In the genomic region with DNA sequence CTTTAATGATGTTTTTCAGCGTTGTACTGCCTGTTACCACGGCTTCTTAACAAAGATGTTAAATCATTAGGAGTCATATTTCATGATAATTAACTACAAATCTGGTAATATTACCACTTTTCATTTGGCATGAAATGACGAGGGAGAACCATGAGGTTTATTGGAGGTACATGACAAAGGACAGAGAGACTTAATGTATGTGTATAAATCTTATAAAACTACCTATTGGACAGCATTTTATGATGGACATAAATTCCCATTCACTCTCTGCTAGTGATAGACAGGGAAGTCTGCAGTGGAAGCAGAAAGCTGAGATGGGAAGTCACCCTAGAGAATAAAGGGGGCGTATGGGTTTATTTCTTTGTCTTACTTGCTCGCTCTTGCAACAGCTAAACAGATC, we compare ENCODE assay signal across 31 cellular contexts.
"Had no signal": no experiment of that assay in that cellular context is flagged by ENCODE, and none has a peak within 500 bp of the region (broad histone marks: within the 10 kb centered on the region; RNA-seq: fewer than 3 reads in every experiment).

No MANE protein-coding gene starts in this region.

- H2AFZ ChIP-seq: hepatocyte had no signal

- H3K4me1 Mint-ChIP-seq: activated CD4-positive, alpha-beta T cell treated with anti-CD3 and anti-CD28 coated beads, Interleukin-2, amount 10 ng/mL, durations not matched to agents 24 days and 14 days; activated CD8-positive, alpha-beta memory T cell treated with anti-CD3 and anti-CD28 coated beads, Interleukin-2, amount 10 ng/mL, durations not matched to agents 7 days and 5 days; activated naive CD4-positive, alpha-beta T cell treated with anti-CD3 and anti-CD28 coated beads, Interleukin-2, amount 50 U/mL, for 24 hours; activated naive CD8-positive, alpha-beta T cell treated with anti-CD3 and anti-CD28 coated beads for 36 hours; activated naive CD8-positive, alpha-beta T cell treated with anti-CD3 and anti-CD28 coated beads, Interleukin-2, amount 50 U/mL, for 24 hours had no signal

- H3K9me3 Mint-ChIP-seq: activated CD4-positive, alpha-beta T cell treated with anti-CD3 and anti-CD28 coated beads, Interleukin-2, amount 10 ng/mL, durations not matched to agents 24 days and 14 days had no signal

- H3K4me3 ChIP-seq: adrenal gland, body of pancreas, esophagus muscularis mucosa, gastroesophageal sphincter, heart right ventricle, hepatocyte had no signal

- H3K27ac ChIP-seq: adrenal gland, body of pancreas, esophagus muscularis mucosa, foreskin keratinocyte, gastroesophageal sphincter, heart right ventricle, hepatocyte, WERI-Rb-1 had no signal

- H3K9me3 ChIP-seq: adrenal gland, body of pancreas, gastroesophageal sphincter had no signal

- H3K27me3 ChIP-seq: adrenal gland, body of pancreas, esophagus muscularis mucosa, foreskin keratinocyte, gastroesophageal sphincter, heart right ventricle, hepatocyte had no signal

- DNase-seq: activated B cell treated with CpG ODN at 0.5 μM for 24 hours; activated CD4-positive, alpha-beta memory T cell treated with anti-CD3 and anti-CD28 coated beads for 36 hours; activated CD4-positive, alpha-beta T cell treated with anti-CD3 and anti-CD28 coated beads, Interleukin-2, amount 10 ng/mL, durations not matched to agents 24 days and 14 days; activated CD8-positive, alpha-beta memory T cell treated with anti-CD3 and anti-CD28 coated beads, Interleukin-2, amount 10 ng/mL, durations not matched to agents 7 days and 5 days; activated CD8-positive, alpha-beta memory T cell treated with anti-CD3 and anti-CD28 coated beads, Interleukin-2, amount 50 U/mL, for 4 hours; activated CD8-positive, alpha-beta T cell treated with anti-CD3 and anti-CD28 coated beads, Interleukin-2, amount 10 ng/mL, durations not matched to agents 7 days and 5 days; activated effector memory CD4-positive, alpha-beta T cell treated with anti-CD3 and anti-CD28 coated beads, Interleukin-2, amount 50 U/mL, for 16 hours; activated naive CD4-positive, alpha-beta T cell treated with anti-CD3 and anti-CD28 coated beads for 36 hours; activated naive CD8-positive, alpha-beta T cell treated with anti-CD3 and anti-CD28 coated beads for 36 hours; activated naive CD8-positive, alpha-beta T cell treated with anti-CD3 and anti-CD28 coated beads, Interleukin-2, amount 50 U/mL, for 24 hours; activated T-cell treated with anti-CD3 and anti-CD28 coated beads, Interleukin-2, amount 50 U/mL, for 1 hour; activated T-cell treated with anti-CD3 and anti-CD28 coated beads, Interleukin-2, amount 50 U/mL, for 48 hours; adrenal gland; aorta; body of pancreas; cortex of kidney; dermis blood vessel endothelial cell; effector CD4-positive, alpha-beta T cell; effector memory CD8-positive, alpha-beta T cell; erythroblast; foreskin keratinocyte; heart right ventricle; T1000; WERI-Rb-1 had no signal

- H3K27ac Mint-ChIP-seq: activated B cell treated with CpG ODN at 0.5 μM for 24 hours; activated CD4-positive, alpha-beta memory T cell treated with anti-CD3 and anti-CD28 coated beads for 36 hours; activated CD4-positive, alpha-beta T cell treated with anti-CD3 and anti-CD28 coated beads, Interleukin-2, amount 10 ng/mL, durations not matched to agents 24 days and 14 days; activated CD8-positive, alpha-beta memory T cell treated with anti-CD3 and anti-CD28 coated beads, Interleukin-2, amount 10 ng/mL, durations not matched to agents 7 days and 5 days; activated CD8-positive, alpha-beta T cell treated with anti-CD3 and anti-CD28 coated beads, Interleukin-2, amount 10 ng/mL, durations not matched to agents 7 days and 5 days; activated naive CD4-positive, alpha-beta T cell treated with anti-CD3 and anti-CD28 coated beads for 36 hours; activated naive CD4-positive, alpha-beta T cell treated with anti-CD3 and anti-CD28 coated beads, Interleukin-2, amount 50 U/mL, for 24 hours; activated naive CD8-positive, alpha-beta T cell treated with anti-CD3 and anti-CD28 coated beads for 36 hours; activated naive CD8-positive, alpha-beta T cell treated with anti-CD3 and anti-CD28 coated beads, Interleukin-2, amount 50 U/mL, for 24 hours; activated T-helper 1 cell treated with anti-CD3 and anti-CD28 coated beads, Interleukin-12 subunit alpha, Interleukin-12 subunit beta, Interleukin-2, Interleukin-4 antibody, amounts not matched to agents 30 ng/mL and 10 ng/mL and 1 ng/mL, durations not matched to agents 14 hours and 24 hours and 36 hours; activated T-helper 2 cell treated with anti-CD3 and anti-CD28 coated beads, Interferon-gamma antibody, Interleukin-2, Interleukin-4, amounts not matched to agents 10 μg/mL and 5 μg/mL and 100 μg/mL, durations not matched to agents 14 hours and 24 hours and 36 hours; effector memory CD8-positive, alpha-beta T cell had no signal

- H3K36me3 Mint-ChIP-seq: activated CD4-positive, alpha-beta memory T cell treated with anti-CD3 and anti-CD28 coated beads for 36 hours; activated CD8-positive, alpha-beta memory T cell treated with anti-CD3 and anti-CD28 coated beads, Interleukin-2, amount 10 ng/mL, durations not matched to agents 7 days and 5 days; activated naive CD4-positive, alpha-beta T cell treated with anti-CD3 and anti-CD28 coated beads, Interleukin-2, amount 50 U/mL, for 24 hours; activated naive CD8-positive, alpha-beta T cell treated with anti-CD3 and anti-CD28 coated beads for 36 hours had no signal

- H3K4me1 ChIP-seq: adrenal gland, body of pancreas, esophagus muscularis mucosa, foreskin keratinocyte, gastroesophageal sphincter, heart right ventricle had no signal

- H3K4me3 Mint-ChIP-seq: activated B cell treated with CpG ODN at 0.5 μM for 24 hours; activated CD4-positive, alpha-beta memory T cell treated with anti-CD3 and anti-CD28 coated beads for 36 hours; activated CD4-positive, alpha-beta T cell treated with anti-CD3 and anti-CD28 coated beads, Interleukin-2, amount 10 ng/mL, durations not matched to agents 24 days and 14 days; activated CD8-positive, alpha-beta memory T cell treated with anti-CD3 and anti-CD28 coated beads, Interleukin-2, amount 10 ng/mL, durations not matched to agents 7 days and 5 days; activated CD8-positive, alpha-beta T cell treated with anti-CD3 and anti-CD28 coated beads, Interleukin-2, amount 10 ng/mL, durations not matched to agents 7 days and 5 days; activated naive CD4-positive, alpha-beta T cell treated with anti-CD3 and anti-CD28 coated beads for 36 hours; activated naive CD4-positive, alpha-beta T cell treated with anti-CD3 and anti-CD28 coated beads, Interleukin-2, amount 50 U/mL, for 24 hours; activated naive CD8-positive, alpha-beta T cell treated with anti-CD3 and anti-CD28 coated beads for 36 hours; activated naive CD8-positive, alpha-beta T cell treated with anti-CD3 and anti-CD28 coated beads, Interleukin-2, amount 50 U/mL, for 24 hours; activated T-helper 1 cell treated with anti-CD3 and anti-CD28 coated beads, Interleukin-12 subunit alpha, Interleukin-12 subunit beta, Interleukin-2, Interleukin-4 antibody, amounts not matched to agents 30 ng/mL and 10 ng/mL and 1 ng/mL, durations not matched to agents 14 hours and 24 hours and 36 hours; effector memory CD8-positive, alpha-beta T cell had no signal

- H3K36me3 ChIP-seq: adrenal gland, esophagus muscularis mucosa, gastroesophageal sphincter, heart right ventricle, WERI-Rb-1 had no signal

- H3K79me2 ChIP-seq: hepatocyte had no signal

- H3K27me3 Mint-ChIP-seq: activated B cell treated with CpG ODN at 0.5 μM for 24 hours; activated CD4-positive, alpha-beta memory T cell treated with anti-CD3 and anti-CD28 coated beads for 36 hours; activated CD4-positive, alpha-beta T cell treated with anti-CD3 and anti-CD28 coated beads, Interleukin-2, amount 10 ng/mL, durations not matched to agents 24 days and 14 days; activated CD8-positive, alpha-beta memory T cell treated with anti-CD3 and anti-CD28 coated beads, Interleukin-2, amount 10 ng/mL, durations not matched to agents 7 days and 5 days; activated naive CD4-positive, alpha-beta T cell treated with anti-CD3 and anti-CD28 coated beads, Interleukin-2, amount 50 U/mL, for 24 hours; activated naive CD8-positive, alpha-beta T cell treated with anti-CD3 and anti-CD28 coated beads for 36 hours; effector memory CD8-positive, alpha-beta T cell had no signal

- ATAC-seq: activated CD4-positive, CD25-positive, alpha-beta regulatory T cell treated with anti-CD3 and anti-CD28 coated beads, Interleukin-2, amount 50 U/mL, for 24 hours; activated CD8-positive, alpha-beta memory T cell treated with anti-CD3 and anti-CD28 coated beads, Interleukin-2, amount 10 ng/mL, durations not matched to agents 7 days and 5 days; activated CD8-positive, alpha-beta T cell treated with anti-CD3 and anti-CD28 coated beads, Interleukin-2, amount 10 ng/mL, durations not matched to agents 7 days and 5 days; activated naive CD8-positive, alpha-beta T cell treated with anti-CD3 and anti-CD28 coated beads, Interleukin-2, amount 50 U/mL, for 24 hours; body of pancreas; effector memory CD8-positive, alpha-beta T cell; foreskin keratinocyte; gastroesophageal sphincter; heart right ventricle had no signal

- H3K4me2 ChIP-seq: hepatocyte had no signal
